1 cellular context compared by ENCODE assay signal in the genomic region with DNA sequence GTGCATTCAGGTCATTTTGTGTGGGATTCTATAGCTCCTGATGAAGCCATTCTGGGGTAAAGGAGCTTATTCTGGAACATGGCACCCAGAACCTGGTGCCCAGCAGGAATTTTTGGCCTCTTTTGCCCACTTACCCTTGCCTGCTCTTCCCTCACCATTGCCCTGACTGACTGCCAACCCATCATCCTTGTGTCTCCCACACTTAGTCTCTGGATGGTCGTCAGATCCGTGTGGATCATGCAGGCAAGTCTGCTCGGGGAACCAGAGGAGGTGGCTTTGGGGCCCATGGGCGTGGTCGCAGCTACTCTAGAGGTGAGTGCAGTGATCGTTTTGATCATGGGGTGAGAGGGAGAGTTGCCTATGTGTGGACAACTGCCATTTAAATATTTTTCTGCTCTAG.
TF ChIP-seq lines count a peak whose summit lies in the region.

No MANE protein-coding gene starts in this region.

TF ChIP-seq in GM12878, 131 proteins besides CTCF, POLR2A, EP300 and RAD21:
- TF ChIP-seq POLR2AphosphoS5 (IDR thresholded peaks at IDR 0.05; ENCODE audit: low read length) (peak; percentile 65; the same call in 1 of the 2 replicates), BMI1 (IDR thresholded peaks at IDR 0.05; ENCODE audit: borderline replicate concordance) (no peak)
